ENCODE assay signal across 1 cellular context in genomic region chr4:179124419-179124818, GRCh38.
TF ChIP-seq lines count a peak whose summit lies in the region.

No MANE protein-coding gene starts in this region.

TF ChIP-seq in H1, 55 proteins besides CTCF, POLR2A, EP300 and RAD21:
- TF ChIP-seq SIX5 (IDR thresholded peaks at IDR 0.05; ENCODE audit: low read depth, low read length), result no peak
- peak; percentile 88; the same call in 1 of the 2 replicates for TF ChIP-seq YY1 (IDR thresholded peaks at IDR 0.05; ENCODE audit: low read depth, low read length)
- TF ChIP-seq MAFK (IDR thresholded peaks at IDR 0.05; ENCODE audit: low read depth, low read length), result no peak
- TF ChIP-seq CHD2 (IDR thresholded peaks at IDR 0.05; ENCODE audit: low read length), result no peak
- TF ChIP-seq CREB1 (IDR thresholded peaks at IDR 0.05), result no peak
